ENCODE assay signal across 9 cellular contexts in genomic region chr14:30375280-30375892, GRCh38.
A peak's percentile ranks its signal among the peaks of the same experiment; 100 is the strongest.
DNase-seq lines count a peak whose midpoint lies in the region; ATAC-seq and TF ChIP-seq lines count a peak whose summit lies in the region.
"Had no signal": no experiment of that assay in that cellular context is flagged by ENCODE, and none has a peak within 500 bp of the region (broad histone marks: within the 10 kb centered on the region; RNA-seq: fewer than 3 reads in every experiment).

No MANE protein-coding gene starts in this region.

- H3K36me3 ChIP-seq in CD4-positive, alpha-beta memory T cell (ENCODE audit: insufficient read depth, low read length): no peaks in the 10 kb centered on the region
- no peaks in the 10 kb centered on the region for H3K36me3 ChIP-seq in endodermal cell (ENCODE audit: control insufficient read depth, insufficient read depth, low read length)

- no peak overlapping the region for H3K4me3 Mint-ChIP-seq in CD4-positive, alpha-beta memory T cell
- H3K4me3 Mint-ChIP-seq in endodermal cell (no peak overlapping the region), naive B cell (no peak overlapping the region)
- H3K4me3 Mint-ChIP-seq in stimulated activated naive CD8-positive, alpha-beta T cell treated with anti-CD3 and anti-CD28 coated beads, Interleukin-15, amount 100 ng/mL, for 72 hours: no peak overlapping the region
- H3K4me3 Mint-ChIP-seq: activated naive CD8-positive, alpha-beta T cell had no signal

- no peak overlapping the region for H3K27ac Mint-ChIP-seq in CD4-positive, alpha-beta memory T cell
- H3K27ac Mint-ChIP-seq in endodermal cell: no peak overlapping the region
- H3K27ac Mint-ChIP-seq in naive B cell: no peak overlapping the region
- H3K27ac Mint-ChIP-seq in stimulated activated naive CD8-positive, alpha-beta T cell treated with anti-CD3 and anti-CD28 coated beads, Interleukin-15, amount 100 ng/mL, for 72 hours: no peak overlapping the region
- H3K27ac Mint-ChIP-seq: activated naive CD8-positive, alpha-beta T cell had no signal

- peaks cover 4 to 11% of the 10 kb centered on the region in 2 donors for H3K27me3 Mint-ChIP-seq in CD4-positive, alpha-beta memory T cell
- no peaks in the 10 kb centered on the region for H3K27me3 Mint-ChIP-seq in endodermal cell (ENCODE audit: insufficient read depth)
- peaks cover 28 to 32% (median 29%) of the 10 kb centered on the region in 3 donors for H3K27me3 Mint-ChIP-seq in naive B cell
- H3K27me3 Mint-ChIP-seq in stimulated activated naive CD8-positive, alpha-beta T cell treated with anti-CD3 and anti-CD28 coated beads, Interleukin-15, amount 100 ng/mL, for 72 hours: peaks cover 26% of the 10 kb centered on the region

- CTCF ChIA-PET in CD4-positive, alpha-beta memory T cell (lab: Charles Lee; ENCODE audit: partially characterized antibody): interaction anchor here (0.6 to 3.5 kb wide), 6 partner anchors 10 to 878 kb away, joined by 3 to 16 read pairs (median 4); no protein-coding TSS in a partner anchor

- DNase-seq in CD4-positive, alpha-beta memory T cell: peak; percentile 36 to 50 (median 40)
- DNase-seq in NCI-H460 (ENCODE audit: extremely low read depth, low read depth) (peak; percentile 40), endodermal cell (peak; percentile 91), naive B cell (peak; percentile 9)
- DNase-seq in activated CD4-positive, alpha-beta T cell treated with anti-CD3 and anti-CD28 coated beads, Interleukin-2, amount 50 U/mL, for 4 hours: peak; percentile 44 to 47
- peak; percentile 57 to 58 for DNase-seq in stimulated activated naive CD8-positive, alpha-beta T cell treated with anti-CD3 and anti-CD28 coated beads, Interleukin-15, amount 100 ng/mL, for 72 hours

- no peak overlapping the region for H3K27ac ChIP-seq in CD4-positive, alpha-beta memory T cell (ENCODE audit: low read depth, low read length)
- H3K27ac ChIP-seq in endodermal cell (ENCODE audit: low read depth, low read length): no peak overlapping the region

- no peak overlapping the region for H3K9ac ChIP-seq in endodermal cell (ENCODE audit: extremely low read depth, low read length, poor library complexity, severe bottlenecking)

- ATAC-seq in GM19043 (IDR thresholded peaks at IDR 0.05; ENCODE audit: low read depth, unreplicated experiment) (peak; percentile 93), HG03139 (IDR thresholded peaks at IDR 0.05; ENCODE audit: unreplicated experiment) (peak; percentile 88), naive B cell (ENCODE audit: low read depth in 2 of 2) (peak; percentile 58 to 70)
- ATAC-seq in stimulated activated naive CD8-positive, alpha-beta T cell treated with anti-CD3 and anti-CD28 coated beads, Interleukin-15, amount 100 ng/mL, for 72 hours: peak; percentile 96

- H3K9me3 ChIP-seq in CD4-positive, alpha-beta memory T cell (ENCODE audit: control insufficient read depth in 1 of 2, low read length in 2 of 2): no peaks in the 10 kb centered on the region
- H3K9me3 ChIP-seq in endodermal cell (ENCODE audit: control insufficient read depth, low read length): no peaks in the 10 kb centered on the region

- no peaks in the 10 kb centered on the region for H3K4me1 Mint-ChIP-seq in CD4-positive, alpha-beta memory T cell
- H3K4me1 Mint-ChIP-seq in endodermal cell (peaks cover 22% of the 10 kb centered on the region), naive B cell (peaks cover 0 to 1% (median 0%) of the 10 kb centered on the region in 3 donors)
- no peaks in the 10 kb centered on the region for H3K4me1 Mint-ChIP-seq in stimulated activated naive CD8-positive, alpha-beta T cell treated with anti-CD3 and anti-CD28 coated beads, Interleukin-15, amount 100 ng/mL, for 72 hours

- no peaks in the 10 kb centered on the region for H3K27me3 ChIP-seq in CD4-positive, alpha-beta memory T cell (ENCODE audit: insufficient read depth, low read length)
- no peaks in the 10 kb centered on the region for H3K27me3 ChIP-seq in endodermal cell (ENCODE audit: control insufficient read depth, insufficient read depth, low read length, poor library complexity, severe bottlenecking)

- H3K9me3 Mint-ChIP-seq in CD4-positive, alpha-beta memory T cell: no peaks in the 10 kb centered on the region
- no peaks in the 10 kb centered on the region for H3K9me3 Mint-ChIP-seq in endodermal cell
- no peaks in the 10 kb centered on the region for H3K9me3 Mint-ChIP-seq in naive B cell
- no peaks in the 10 kb centered on the region for H3K9me3 Mint-ChIP-seq in stimulated activated naive CD8-positive, alpha-beta T cell treated with anti-CD3 and anti-CD28 coated beads, Interleukin-15, amount 100 ng/mL, for 72 hours

- intact Hi-C loops in CD4-positive, alpha-beta memory T cell (cut with micrococcal nuclease): loop anchor here (1.0 kb wide), 1 partner anchor 236 kb away; no protein-coding TSS in a partner anchor

- WGBS in endodermal cell (ENCODE audit: insufficient coverage in 1 of 2, insufficient read length in 1 of 2), 2 experiments: 58% methylated on average over 5 of the region's 5 CpGs; no CpG with 5 or more reads in 1 of the 2 experiments

- TF ChIP-seq CTCF in endodermal cell (conservative IDR thresholded peaks at IDR 0.05): peak; percentile 92

- H3K36me3 Mint-ChIP-seq in CD4-positive, alpha-beta memory T cell: no peaks in the 10 kb centered on the region
- H3K36me3 Mint-ChIP-seq in endodermal cell (ENCODE audit: low read depth) (no peaks in the 10 kb centered on the region), naive B cell (no peaks in the 10 kb centered on the region)
- H3K36me3 Mint-ChIP-seq: activated naive CD8-positive, alpha-beta T cell had no signal

- H3K4me3 ChIP-seq in CD4-positive, alpha-beta memory T cell (ENCODE audit: low read length in 2 of 2): no peak overlapping the region
- peak overlapping the region; percentile 38 for H3K4me3 ChIP-seq in endodermal cell (ENCODE audit: low read length)

- POLR2A ChIA-PET in CD4-positive, alpha-beta memory T cell (lab: Charles Lee; ENCODE audit: partially characterized antibody): no interaction called here

- no peaks in the 10 kb centered on the region for H3K4me1 ChIP-seq in CD4-positive, alpha-beta memory T cell (ENCODE audit: insufficient read depth, low read length)
- H3K4me1 ChIP-seq in endodermal cell (ENCODE audit: control insufficient read depth, insufficient read depth, low read length): peaks cover 11% of the 10 kb centered on the region

Comparison
In these comparisons a context has a peak if more than half of its experiments do, and no peak if none do; other contexts are left out.
1. DNase-seq: peak in every context shown above with its lines; median percentile 91 in endodermal cell; 58 in stimulated activated naive CD8-positive, alpha-beta T cell treated with anti-CD3 and anti-CD28 coated beads, Interleukin-15, amount 100 ng/mL, for 72 hours; 46 in activated CD4-positive, alpha-beta T cell treated with anti-CD3 and anti-CD28 coated beads, Interleukin-2, amount 50 U/mL, for 4 hours; 40 in CD4-positive, alpha-beta memory T cell; 40 in NCI-H460; 9 in naive B cell.